In the genomic region with DNA sequence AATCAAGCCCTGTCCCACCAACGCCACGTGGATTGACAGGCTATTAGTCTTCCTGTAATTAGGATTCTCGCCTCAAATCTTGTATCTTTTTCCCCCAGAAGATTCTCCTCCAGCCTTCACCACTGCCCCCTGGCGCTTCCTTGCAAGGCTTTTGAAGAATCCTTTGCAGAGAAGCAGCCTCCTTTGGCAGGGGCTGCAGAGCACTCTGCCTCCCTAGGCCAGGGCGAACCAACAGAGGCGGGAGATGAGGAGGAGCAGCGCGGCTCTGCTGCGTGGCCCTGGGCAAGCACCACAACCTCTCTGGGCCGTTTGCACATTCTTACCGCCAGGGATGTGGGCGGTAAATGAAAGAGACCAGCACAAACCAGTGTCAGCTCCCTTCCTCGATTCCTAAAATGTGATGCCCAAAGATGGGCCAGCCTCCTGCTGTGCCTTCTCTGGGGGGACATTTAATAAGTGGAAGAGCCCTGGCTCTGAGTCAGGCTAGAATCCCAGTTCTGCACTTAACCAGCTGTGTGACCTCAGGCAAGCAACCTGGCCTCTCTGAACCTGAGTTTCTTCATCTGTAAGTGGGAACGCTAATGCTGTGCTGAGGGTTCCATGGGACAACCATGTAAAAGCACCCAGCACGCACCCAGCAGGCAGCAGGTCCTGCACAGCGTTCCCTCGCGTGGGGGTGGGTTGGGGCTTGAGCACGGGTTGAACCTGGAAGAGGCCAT, we compare ENCODE assay signal across 8 cellular contexts.
DNase-seq lines count a peak whose midpoint lies in the region; ATAC-seq and TF ChIP-seq lines count a peak whose summit lies in the region.

No MANE protein-coding gene starts in this region.

- peak overlapping the region; percentile 85 for H3K4me3 Mint-ChIP-seq in nephron progenitor cell
- H3K4me3 Mint-ChIP-seq in activated CD4-positive, alpha-beta T cell treated with anti-CD3 and anti-CD28 coated beads, Interleukin-2, amount 10 ng/mL, durations not matched to agents 24 days and 14 days, result no peak overlapping the region

- H3K9me3 ChIP-seq in BLaER1 treated with 17β-estradiol and CSF1 and Interleukin-3, amounts not matched to agents 10 nM and 100 nM (replicated peaks in 1 of 11), result no peaks in the 10 kb centered on the region
- H3K9me3 ChIP-seq in Karpas-422 (ENCODE audit: low read length), result no peaks in the 10 kb centered on the region

- TF ChIP-seq CTCF in dorsolateral prefrontal cortex (IDR thresholded peaks at IDR 0.05 in 54 of 56, conservative IDR thresholded peaks at IDR 0.05 in 2 of 56; ENCODE audit: low read depth in 1 of 56, partially characterized antibody in 56 of 56) (peak in 5 of 56 donors; percentile 1 to 6 (median 4)), nephron progenitor cell (IDR thresholded peaks at IDR 0.05) (no peak)

- H3K9me2 ChIP-seq in Karpas-422 (replicated peaks; ENCODE audit: insufficient read depth, low read length), result no peaks in the 10 kb centered on the region

- H3K27me3 ChIP-seq in BLaER1 treated with 17β-estradiol and CSF1 and Interleukin-3, amounts not matched to agents 10 nM and 100 nM, result no peaks in the 10 kb centered on the region
- H3K27me3 ChIP-seq in Karpas-422 (ENCODE audit: low read length) (no peaks in the 10 kb centered on the region), dorsolateral prefrontal cortex (no peaks in the 10 kb centered on the region)

- H3K27ac Mint-ChIP-seq in nephron progenitor cell, result no peak overlapping the region
- H3K27ac Mint-ChIP-seq in activated CD4-positive, alpha-beta T cell treated with anti-CD3 and anti-CD28 coated beads, Interleukin-2, amount 10 ng/mL, durations not matched to agents 24 days and 14 days, result no peak overlapping the region

- H3K9ac ChIP-seq in BLaER1 treated with 17β-estradiol and CSF1 and Interleukin-3, amounts not matched to agents 10 nM and 100 nM, result peak overlapping the region in 3 of 11 experiments; percentile 78 to 79 (median 78); a peak in 1 of 22 replicates
- H3K9ac ChIP-seq in Karpas-422 (ENCODE audit: low read length), result no peak overlapping the region

- H3K27ac ChIP-seq in BLaER1 treated with 17β-estradiol and CSF1 and Interleukin-3, amounts not matched to agents 10 nM and 100 nM, result no peak overlapping the region
- H3K27ac ChIP-seq in Karpas-422 (ENCODE audit: low read length) (no peak overlapping the region), dorsolateral prefrontal cortex (peak overlapping the region in 33 of 59 donors; percentile 0 to 81 (median 53))

- intact Hi-C loops in dorsolateral prefrontal cortex (cut with DNase I), result loop anchor here (1.0 to 10.0 kb wide), 7 partner anchors 28 to 702 kb away; no protein-coding TSS in a partner anchor
- intact Hi-C loops in activated CD4-positive, alpha-beta T cell treated with anti-CD3 and anti-CD28 coated beads, Interleukin-2, amount 10 ng/mL, durations not matched to agents 24 days and 14 days (cut with micrococcal nuclease), result loop anchor here (10.0 kb wide), 1 partner anchor 408 kb away; no protein-coding TSS in a partner anchor

- peak overlapping the region in 4 of 10 experiments; percentile 61 to 67 (median 64); a peak in 6 of 20 replicates for H3K4me3 ChIP-seq in BLaER1 treated with 17β-estradiol and CSF1 and Interleukin-3, amounts not matched to agents 10 nM and 100 nM
- H3K4me3 ChIP-seq in Karpas-422 (ENCODE audit: low read length) (no peak overlapping the region), dorsolateral prefrontal cortex (peak overlapping the region in 49 of 59 donors; percentile 0 to 59 (median 39))

- H3K79me2 ChIP-seq in Karpas-422 (ENCODE audit: low read length), result no peaks in the 10 kb centered on the region

- no peak for ATAC-seq in GM21619 (IDR thresholded peaks at IDR 0.05; ENCODE audit: unreplicated experiment)
- no peak for ATAC-seq in GM21786 (IDR thresholded peaks at IDR 0.05; ENCODE audit: unreplicated experiment)

- H3K9me3 Mint-ChIP-seq in nephron progenitor cell, result no peaks in the 10 kb centered on the region
- H3K9me3 Mint-ChIP-seq in activated CD4-positive, alpha-beta T cell treated with anti-CD3 and anti-CD28 coated beads, Interleukin-2, amount 10 ng/mL, durations not matched to agents 24 days and 14 days, result no peaks in the 10 kb centered on the region

- no peak overlapping the region for H2AFZ ChIP-seq in Karpas-422 (ENCODE audit: low read length)

- DNase-seq in Karpas-422, result peak; percentile 68
- peak in 2 of 10 donors; percentile 26 to 34 for DNase-seq in dorsolateral prefrontal cortex
- peak; percentile 28 for DNase-seq in nephron progenitor cell
- no peak for DNase-seq in activated CD4-positive, alpha-beta T cell treated with anti-CD3 and anti-CD28 coated beads, Interleukin-2, amount 10 ng/mL, durations not matched to agents 24 days and 14 days
- no peak for DNase-seq in inferior parietal cortex (ENCODE audit: extremely low spot score)

- no peaks in the 10 kb centered on the region for H3K36me3 Mint-ChIP-seq in nephron progenitor cell (ENCODE audit: low read depth)
- H3K36me3 Mint-ChIP-seq in activated CD4-positive, alpha-beta T cell treated with anti-CD3 and anti-CD28 coated beads, Interleukin-2, amount 10 ng/mL, durations not matched to agents 24 days and 14 days (ENCODE audit: low read depth), result no peaks in the 10 kb centered on the region

- H3K36me3 ChIP-seq in BLaER1 treated with 17β-estradiol and CSF1 and Interleukin-3, amounts not matched to agents 10 nM and 100 nM, result no peaks in the 10 kb centered on the region
- H3K36me3 ChIP-seq in Karpas-422 (ENCODE audit: insufficient read depth, low read length), result no peaks in the 10 kb centered on the region

- H3K4me1 ChIP-seq in BLaER1 treated with 17β-estradiol and CSF1 and Interleukin-3, amounts not matched to agents 10 nM and 100 nM, result peaks cover 9 to 30% (median 22%) of the 10 kb centered on the region in 10 experiments
- peaks cover 13% of the 10 kb centered on the region for H3K4me1 ChIP-seq in Karpas-422 (ENCODE audit: low read length)

- peaks cover 14% of the 10 kb centered on the region for H3K27me3 Mint-ChIP-seq in nephron progenitor cell (ENCODE audit: low read depth, poor library complexity)
- peaks cover 16% of the 10 kb centered on the region for H3K27me3 Mint-ChIP-seq in activated CD4-positive, alpha-beta T cell treated with anti-CD3 and anti-CD28 coated beads, Interleukin-2, amount 10 ng/mL, durations not matched to agents 24 days and 14 days

- H3K4me1 Mint-ChIP-seq in nephron progenitor cell, result peaks cover 50% of the 10 kb centered on the region
- peaks cover 11% of the 10 kb centered on the region for H3K4me1 Mint-ChIP-seq in activated CD4-positive, alpha-beta T cell treated with anti-CD3 and anti-CD28 coated beads, Interleukin-2, amount 10 ng/mL, durations not matched to agents 24 days and 14 days

- H4K20me1 ChIP-seq in BLaER1 treated with 17β-estradiol and CSF1 and Interleukin-3, amounts not matched to agents 10 nM and 100 nM, result peaks cover 0 to 6% (median 0%) of the 10 kb centered on the region in 11 experiments; a peak in 2 of 22 replicates
- no peaks in the 10 kb centered on the region for H4K20me1 ChIP-seq in Karpas-422 (ENCODE audit: insufficient read depth, low read depth, low read length)

- H3K4me2 ChIP-seq in BLaER1 treated with 17β-estradiol and CSF1 and Interleukin-3, amounts not matched to agents 10 nM and 100 nM, result peak overlapping the region; percentile 73 to 95 (median 85)
- peak overlapping the region; percentile 70 for H3K4me2 ChIP-seq in Karpas-422 (ENCODE audit: low read depth, low read length, poor library complexity, severe bottlenecking)

Comparison
In these comparisons a context has a peak if more than half of its experiments do, and no peak if none do; other contexts are left out.
1. H3K27ac ChIP-seq: peak in dorsolateral prefrontal cortex (33 of 59); none in BLaER1 treated with 17β-estradiol and CSF1 and Interleukin-3, amounts not matched to agents 10 nM and 100 nM (0 of 11) and Karpas-422 (single experiment).
2. DNase-seq: peak in Karpas-422 (single experiment) and nephron progenitor cell (single experiment); none in activated CD4-positive, alpha-beta T cell treated with anti-CD3 and anti-CD28 coated beads, Interleukin-2, amount 10 ng/mL, durations not matched to agents 24 days and 14 days (single experiment) and inferior parietal cortex (single experiment).